5 cellular contexts compared by ENCODE assay signal in genomic region chr6:134892362-134892761, GRCh38. TPM values are rescaled to one million over a fixed set of nuclear protein-coding genes. Genes with fewer than 3 reads are reported as not detected.
"Had no signal": no experiment of that assay in that cellular context is flagged by ENCODE, and none has a peak within 500 bp of the region (broad histone marks: within the 10 kb centered on the region; RNA-seq: fewer than 3 reads in every experiment).

No MANE protein-coding gene starts in this region.

- H3K4me3 ChIP-seq: GM23338 had no signal

- H3K27ac Mint-ChIP-seq: GM23338, IgD-negative memory B cell had no signal

- H3K4me1 Mint-ChIP-seq: GM23338, H9 had no signal

- DNase-seq: H9, HCEC 1CT had no signal

- ATAC-seq: GM23338 had no signal

- H2AFZ ChIP-seq: GM23338 had no signal

- H3K9me3 Mint-ChIP-seq: GM23338 had no signal

- H3K4me2 ChIP-seq: GM23338 had no signal

- H3K4me3 Mint-ChIP-seq: GM23338, H9, IgD-negative memory B cell had no signal

- H3K36me3 Mint-ChIP-seq: IgD-negative memory B cell had no signal

RNA-seq across cellular contexts. Expression of gene ALDH8A1, which starts 57.5 kb away (rescaled TPM):
- total RNA-seq: GM23338, H9, HT-29 had no signal
- polyA plus RNA-seq: GM23338, IgD-negative memory B cell had no signal
